In genomic region chr17:4365628-4366311, GRCh38 we compare ENCODE assay signal across 8 cellular contexts. TPM values are rescaled to one million over a fixed set of nuclear protein-coding genes. Genes with fewer than 3 reads are reported as not detected.
DNase-seq lines count a peak whose midpoint lies in the region; TF ChIP-seq lines count a peak whose summit lies in the region.

No MANE protein-coding gene starts in this region.

- no peak overlapping the region for H2BK5ac ChIP-seq in H9 (ENCODE audit: insufficient read length, low read length)

- peaks cover 6% of the 10 kb centered on the region for H3K23me2 ChIP-seq in H9 (ENCODE audit: insufficient read length, low read depth, low read length, poor library complexity, severe bottlenecking)

- no peak overlapping the region for H2BK12ac ChIP-seq in H9 (ENCODE audit: insufficient read length, low read depth, low read length)

- peaks cover 16 to 35% (median 28%) of the 10 kb centered on the region in 3 experiments for H3K36me3 Mint-ChIP-seq in H9 (ENCODE audit: insufficient read depth in 1 of 3, low read depth in 3 of 3)

- peak overlapping the region; percentile 96 for H3K4me3 ChIP-seq in GM12875 (ENCODE audit: low read depth, low read length)
- peak overlapping the region; percentile 99 for H3K4me3 ChIP-seq in left ventricle myocardium inferior

- no peaks in the 10 kb centered on the region for H3K27me3 Mint-ChIP-seq in H9 (ENCODE audit: low read depth)

- peak overlapping the region; percentile 40 for H3K4me2 ChIP-seq in H9 (ENCODE audit: insufficient read depth, insufficient read length, low read length)

- H3K27ac ChIP-seq in H9 (ENCODE audit: insufficient read length, low read depth, low read length) (no peak overlapping the region), left ventricle myocardium inferior (replicated peaks) (peak overlapping the region; percentile 99)

- no peak overlapping the region for H3K4ac ChIP-seq in H9 (ENCODE audit: low read depth, low read length)

- H4K5ac ChIP-seq in H9 (ENCODE audit: insufficient read length, low read depth, low read length): no peak overlapping the region

- no peak overlapping the region for H2AK5ac ChIP-seq in H9 (ENCODE audit: insufficient read length, low read length)

- H3K23ac ChIP-seq in H9 (ENCODE audit: insufficient read length, low read depth, low read length): no peak overlapping the region

- peaks cover 0 to 4% of the 10 kb centered on the region in 2 experiments; a peak in 2 of 5 replicates for H3K9me3 Mint-ChIP-seq in H9

- H3K27me3 ChIP-seq in H9 (ENCODE audit: insufficient read depth, low read length): no peaks in the 10 kb centered on the region
- no peaks in the 10 kb centered on the region for H3K27me3 ChIP-seq in left ventricle myocardium inferior (ENCODE audit: low read depth)

- no peaks in the 10 kb centered on the region for H4K20me1 ChIP-seq in H9 (ENCODE audit: control insufficient read depth, insufficient read depth, insufficient read length)

- peak overlapping the region; percentile 84 to 94 for H3K4me3 Mint-ChIP-seq in H9

- H3K79me1 ChIP-seq in H9 (ENCODE audit: insufficient read depth, low read depth, low read length, poor library complexity, severe bottlenecking): no peaks in the 10 kb centered on the region

- H2AFZ ChIP-seq in H9 (ENCODE audit: low read length): no peak overlapping the region

- no CpG with 5 or more reads among the region's 81 CpGs for WGBS in H9 (ENCODE audit: extremely low coverage, insufficient read length, low lambda C conversion rate)

- H3K18ac ChIP-seq in H9 (ENCODE audit: insufficient read length, low read depth, low read length): peak overlapping the region; percentile 40

- H2BK20ac ChIP-seq in H9 (ENCODE audit: low read depth, low read length, poor library complexity, severe bottlenecking): no peak overlapping the region

- no peak overlapping the region for H3K27ac Mint-ChIP-seq in H9

- no peak overlapping the region for H2BK120ac ChIP-seq in H9 (ENCODE audit: low read depth, low read length, poor library complexity, severe bottlenecking)

- H3K56ac ChIP-seq in H9 (ENCODE audit: insufficient read length, low read depth, low read length): no peak overlapping the region

- H3K14ac ChIP-seq in H9 (ENCODE audit: insufficient read depth, low read length): peak overlapping the region; percentile 53

- peak; percentile 63 for DNase-seq in H9
- DNase-seq in NCI-H1105 (lab: John Stamatoyannopoulos, UW): peak; percentile 54
- peak; percentile 43 for DNase-seq in activated naive CD4-positive, alpha-beta T cell treated with anti-CD3 and anti-CD28 coated beads, Interleukin-2, amount 50 U/mL, for 16 hours
- peak; percentile 37 for DNase-seq in left ventricle myocardium inferior
- peak; percentile 77 for DNase-seq in retina
- no peak for DNase-seq in HuH-7 (ENCODE audit: low spot score)
- DNase-seq in NCI-H446 treated with DMSO at 0.1 percent for 48 hours (lab: John Stamatoyannopoulos, UW): no peak

- peak overlapping the region; percentile 75 for H4K91ac ChIP-seq in H9 (ENCODE audit: insufficient read length, low read depth, low read length)

- TF ChIP-seq CTCF in GM12875 (IDR thresholded peaks at IDR 0.05; ENCODE audit: borderline replicate concordance, insufficient read depth, low read depth, low read length) (no peak), H9 (conservative IDR thresholded peaks at IDR 0.05) (no peak), left ventricle myocardium inferior (IDR thresholded peaks at IDR 0.05; ENCODE audit: borderline replicate concordance) (no peak)

- no peak overlapping the region for H2BK15ac ChIP-seq in H9 (ENCODE audit: low read depth, low read length)

- intact Hi-C loops in left ventricle myocardium inferior (cut with micrococcal nuclease): no loop called here

- no peaks in the 10 kb centered on the region for H3K9me3 ChIP-seq in H9 (ENCODE audit: control insufficient read depth, low read depth, low read length)
- H3K9me3 ChIP-seq in left ventricle myocardium inferior (replicated peaks): no peaks in the 10 kb centered on the region

- peaks cover 30% of the 10 kb centered on the region; the same call in 1 of the 2 replicates for H3K79me2 ChIP-seq in H9 (ENCODE audit: insufficient read depth, low read length)

- no peak overlapping the region for H3T11ph ChIP-seq in H9 (ENCODE audit: low read length)

- H3K4me1 Mint-ChIP-seq in H9: peaks cover 21 to 26% of the 10 kb centered on the region in 2 experiments

- peaks cover 5% of the 10 kb centered on the region for H3K36me3 ChIP-seq in left ventricle myocardium inferior

- H3K9ac ChIP-seq in H9 (ENCODE audit: extremely low read depth, insufficient read length, low read length): peak overlapping the region; percentile 68

- no peak overlapping the region for H4K8ac ChIP-seq in H9 (replicated peaks; ENCODE audit: insufficient read length, low read depth, low read length)

- no peaks in the 10 kb centered on the region for H3K4me1 ChIP-seq in H9 (ENCODE audit: insufficient read depth, low read length)
- peaks cover 50% of the 10 kb centered on the region for H3K4me1 ChIP-seq in left ventricle myocardium inferior

RNA-seq across cellular contexts. Expression of gene UBE2G1, which starts 0.7 kb away (rescaled TPM):
- total RNA-seq in H9 (2021): 185 and 188 TPM in 2 replicates
- 92.8 TPM for total RNA-seq in left ventricle myocardium inferior

Comparison
In these comparisons a context has a peak if more than half of its experiments do, and no peak if none do; other contexts are left out.
1. DNase-seq: peak in H9 (single experiment), NCI-H1105 (single experiment), activated naive CD4-positive, alpha-beta T cell treated with anti-CD3 and anti-CD28 coated beads, Interleukin-2, amount 50 U/mL, for 16 hours (single experiment), left ventricle myocardium inferior (single experiment) and retina (single experiment); none in HuH-7 (single experiment) and NCI-H446 treated with DMSO at 0.1 percent for 48 hours (single experiment).